In genomic region chr7:28703054-28703765, GRCh38 we compare ENCODE assay signal across 17 cellular contexts.
"Had no signal": no experiment of that assay in that cellular context is flagged by ENCODE, and none has a peak within 500 bp of the region (broad histone marks: within the 10 kb centered on the region; RNA-seq: fewer than 3 reads in every experiment).

No MANE protein-coding gene starts in this region.

- H2AFZ ChIP-seq: hepatocyte had no signal

- H3K27ac ChIP-seq: brain microvascular endothelial cell, hepatocyte had no signal

- H3K4me2 ChIP-seq: hepatocyte had no signal

- H3K79me2 ChIP-seq: hepatocyte had no signal

- H3K36me3 ChIP-seq: brain microvascular endothelial cell had no signal

- H3K27me3 ChIP-seq: brain microvascular endothelial cell, hepatocyte had no signal

- DNase-seq: activated CD4-positive, alpha-beta T cell treated with anti-CD3 and anti-CD28 coated beads, Interleukin-2, amount 10 ng/mL, durations not matched to agents 7 days and 5 days; activated CD8-positive, alpha-beta T cell treated with anti-CD3 and anti-CD28 coated beads, Interleukin-2, amount 10 ng/mL, durations not matched to agents 7 days and 5 days; activated naive CD4-positive, alpha-beta T cell treated with Interleukin-2 at 50 U/mL for 16 hours; activated T-cell treated with anti-CD3 and anti-CD28 coated beads, Interleukin-2, amount 50 U/mL, for 24 hours; brain microvascular endothelial cell; cortex of kidney; effector CD4-positive, alpha-beta T cell; islet precursor cell; occipital lobe; retina; stimulated activated CD4-positive, alpha-beta T cell treated with anti-CD3 and anti-CD28 coated beads, Interleukin-2, amount 100 ng/mL, for 48 hours; stimulated activated naive CD8-positive, alpha-beta T cell treated with anti-CD3 and anti-CD28 coated beads, Interleukin-15, amount 100 ng/mL, for 72 hours; T-helper 1 cell; T-helper 9 cell had no signal

- H3K4me3 ChIP-seq: hepatocyte had no signal

- ATAC-seq: activated CD4-positive, CD25-positive, alpha-beta regulatory T cell treated with anti-CD3 and anti-CD28 coated beads, Interleukin-2, amount 50 U/mL, for 24 hours; activated CD8-positive, alpha-beta T cell treated with anti-CD3 and anti-CD28 coated beads, Interleukin-2, amount 10 ng/mL, durations not matched to agents 7 days and 5 days; esophagus mucosa; stimulated activated naive CD8-positive, alpha-beta T cell treated with anti-CD3 and anti-CD28 coated beads, Interleukin-15, amount 100 ng/mL, for 72 hours had no signal
